8 cellular contexts compared by ENCODE assay signal in the genomic region with DNA sequence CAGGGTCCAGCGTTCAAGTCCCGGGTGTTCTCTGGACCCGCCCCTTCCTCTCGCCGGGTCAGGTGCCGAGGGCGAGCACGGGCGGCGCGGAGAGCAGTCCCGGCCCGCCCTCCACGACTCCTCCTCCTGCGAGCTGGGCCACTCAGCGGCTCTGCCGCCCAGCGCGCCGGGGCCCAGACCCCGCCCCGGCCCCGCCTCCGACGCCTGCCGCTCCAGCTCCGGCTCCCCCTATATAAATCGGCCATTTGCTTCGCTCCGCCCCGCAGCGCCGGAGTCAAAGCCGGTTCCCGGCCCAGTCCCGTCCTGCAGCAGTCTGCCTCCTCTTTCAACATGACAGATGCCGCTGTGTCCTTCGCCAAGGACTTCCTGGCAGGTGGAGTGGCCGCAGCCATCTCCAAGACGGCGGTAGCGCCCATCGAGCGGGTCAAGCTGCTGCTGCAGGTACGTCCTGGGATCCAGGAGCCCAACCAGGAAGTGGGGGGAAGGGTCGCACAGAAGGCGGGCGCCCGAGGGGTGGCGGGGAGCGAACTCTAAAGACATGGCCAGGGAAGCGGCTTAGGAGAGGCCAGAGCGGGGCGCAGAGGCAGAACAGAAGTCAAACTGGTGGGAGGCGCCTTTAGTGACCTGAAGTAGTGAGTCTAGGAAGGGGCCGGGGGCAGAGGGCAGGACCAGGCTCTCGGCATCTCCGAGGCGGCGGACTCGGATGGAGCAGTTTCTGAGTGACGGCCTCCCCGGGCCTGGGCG. TPM values are rescaled to one million over a fixed set of nuclear protein-coding genes. Genes with fewer than 3 reads are reported as not detected.
DNase-seq lines count a peak whose midpoint lies in the region; TF ChIP-seq lines count a peak whose summit lies in the region.

SLC25A5 (plus strand) TSS at position 259 of the 744 bp plus-strand sequence; CDS start at position 331, 72 bp downstream.

- TF ChIP-seq CTCF in neural crest cell (conservative IDR thresholded peaks at IDR 0.05) = no peak

- H3K27ac Mint-ChIP-seq in neural crest cell (ENCODE audit: unreplicated experiment) = peak within 1 kb of the TSS; percentile 35

- peaks cover 11% of the 10 kb centered on the region for H3K36me3 Mint-ChIP-seq in neural crest cell (ENCODE audit: low read depth)

- H4K20me1 ChIP-seq in GM23248 (ENCODE audit: insufficient read depth) = no peaks in the 10 kb centered on the region

- H3K27me3 ChIP-seq in GM23248 (replicated peaks; ENCODE audit: insufficient read depth) (no peaks in the 10 kb centered on the region), stomach smooth muscle (ENCODE audit: control insufficient read depth in 1 of 2, insufficient read depth in 2 of 2, low read length in 2 of 2) (no peaks in the 10 kb centered on the region)

- H3K27ac ChIP-seq in GM23248 (peak within 1 kb of the TSS; percentile 80), stomach smooth muscle (ENCODE audit: low read length) (peak within 1 kb of the TSS; percentile 95)

- H3K4me3 ChIP-seq in GM23248 (peak within 1 kb of the TSS; percentile 99), stomach smooth muscle (ENCODE audit: low read length in 2 of 2) (peak within 1 kb of the TSS; percentile 74 to 81)

- H3K36me3 ChIP-seq in GM23248 (ENCODE audit: low read depth) (peaks cover 10% of the 10 kb centered on the region), stomach smooth muscle (ENCODE audit: control insufficient read depth in 2 of 2, insufficient read depth in 2 of 2, low read length in 2 of 2) (peaks cover 3 to 12% of the 10 kb centered on the region in 2 donors)

- peak within 1 kb of the TSS; percentile 94 for H3K4me3 Mint-ChIP-seq in neural crest cell

- peak within 1 kb of the TSS; percentile 77 for H2AFZ ChIP-seq in GM23248

- H3K9me3 ChIP-seq in GM23248 (ENCODE audit: low read depth) (no peaks in the 10 kb centered on the region), stomach smooth muscle (ENCODE audit: control insufficient read depth in 2 of 2, low read length in 2 of 2) (no peaks in the 10 kb centered on the region)

- peaks cover 7% of the 10 kb centered on the region; the same call in 1 of the 2 replicates for H3K79me2 ChIP-seq in GM23248 (ENCODE audit: insufficient read depth)

- DNase-seq in Daoy (ENCODE audit: low read depth) (peak; percentile 86), GM23248 (peak; percentile 89), Kasumi-1 (lab: John Stamatoyannopoulos, UW) (peak; percentile 72 to 76), fibroblast of the conjunctiva (ENCODE audit: low read depth) (peak; percentile 64), neural crest cell (ENCODE audit: low read depth, low spot score) (peak; percentile 63)
- peak; percentile 94 for DNase-seq in activated effector memory CD4-positive, alpha-beta T cell treated with anti-CD3 and anti-CD28 coated beads, Interleukin-2, amount 50 U/mL, for 16 hours

- H3F3A ChIP-seq in GM23248 (ENCODE audit: insufficient read depth) = no peaks in the 10 kb centered on the region

- no peaks in the 10 kb centered on the region for H3K27me3 Mint-ChIP-seq in neural crest cell (ENCODE audit: low read depth)

- peak; percentile 90 for TF ChIP-seq POLR2A in Raji (IDR thresholded peaks at IDR 0.05; ENCODE audit: insufficient read depth, low read depth, low read length)

- H3K9ac ChIP-seq in GM23248 (peak within 1 kb of the TSS; percentile 94), stomach smooth muscle (ENCODE audit: low read length in 2 of 2) (peak within 1 kb of the TSS; percentile 85 to 98)

- H3K9me3 Mint-ChIP-seq in neural crest cell = no peaks in the 10 kb centered on the region

- in situ Hi-C loops in GM23248 (cut with MboI) = no loop called here

- H3K4me2 ChIP-seq in GM23248 (ENCODE audit: unreplicated experiment) = peak within 1 kb of the TSS; percentile 92

- no peaks in the 10 kb centered on the region for H3K9me2 ChIP-seq in GM23248 (ENCODE audit: insufficient read depth)

- H3K4me1 Mint-ChIP-seq in neural crest cell = peaks cover 5% of the 10 kb centered on the region

- 1% methylated on average over 24 to 48 of the region's 64 CpGs for WGBS in GM23248 (ENCODE audit: low coverage in 1 of 2, low lambda C conversion rate in 2 of 2, missing lambda C conversion rate in 2 of 2), 2 experiments

- H3K4me1 ChIP-seq in GM23248 (ENCODE audit: insufficient read depth) (no peaks in the 10 kb centered on the region), stomach smooth muscle (ENCODE audit: control insufficient read depth, insufficient read depth, low read length) (peaks cover 7% of the 10 kb centered on the region)

RNA-seq across cellular contexts. Expression of gene SLC25A5, which starts in this region (rescaled TPM):
- 198 and 231 TPM in 2 replicates for total RNA-seq in Daoy (2014; rRNA removed; shearing (Covaris generic))
- 98.9 and 104 TPM in 2 replicates for total RNA-seq in GM23248 (2014; rRNA removed; shearing (Covaris generic))
- 148 and 150 TPM in 2 replicates for polyA plus RNA-seq in GM23248 (2016; fragmentation: Nextera tagmentation; extraction: Ambion mirVana)
- 403 and 406 TPM in 2 replicates for total RNA-seq in neural crest cell

Comparison
In these comparisons a context has a peak if more than half of its experiments do, and no peak if none do; other contexts are left out.
1. Peak in every context shown above with its lines: DNase-seq, H3K4me3 ChIP-seq and H3K27ac ChIP-seq.